Comparison of ENCODE assay signal across 8 cellular contexts in the genomic region with DNA sequence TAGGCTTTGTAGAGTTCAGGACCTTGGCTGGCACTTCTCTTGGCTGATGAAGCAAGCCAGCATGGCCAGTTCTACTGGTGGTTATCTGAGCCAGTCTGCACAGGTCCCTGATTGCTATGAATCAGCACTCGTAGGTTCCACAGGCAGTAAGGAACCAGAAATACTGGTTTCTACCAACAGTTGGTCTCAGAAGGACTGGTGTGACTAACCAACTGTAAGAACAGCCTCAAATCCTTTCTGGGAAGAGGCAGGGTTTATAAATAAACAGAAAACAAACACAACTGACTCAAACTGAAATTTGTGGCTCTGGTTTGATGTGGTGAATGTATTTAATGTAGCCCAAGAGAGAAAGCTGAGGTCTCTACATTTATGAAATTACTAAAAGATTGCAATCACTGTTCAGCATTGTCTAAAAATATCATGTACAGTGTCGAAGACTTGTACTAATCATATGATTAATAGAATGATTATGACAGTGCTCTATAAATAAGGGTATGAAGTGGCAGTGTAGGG.
DNase-seq lines count a peak whose midpoint lies in the region; ATAC-seq and TF ChIP-seq lines count a peak whose summit lies in the region.

No MANE protein-coding gene starts in this region.

- H3K27ac ChIP-seq in tibial artery: peak overlapping the region; percentile 69 to 76

- H3K4me3 ChIP-seq in GM12864 (ENCODE audit: low read depth, low read length): no peak overlapping the region
- no peak overlapping the region for H3K4me3 ChIP-seq in tibial artery

- H3K9me3 ChIP-seq in tibial artery: no peaks in the 10 kb centered on the region

- ATAC-seq in GM21423 (IDR thresholded peaks at IDR 0.05; ENCODE audit: unreplicated experiment): peak; percentile 91
- peak; percentile 93 for ATAC-seq in HG03565 (IDR thresholded peaks at IDR 0.05; ENCODE audit: unreplicated experiment)

- peaks cover 3 to 61% (median 42%) of the 10 kb centered on the region in 4 donors for H3K4me1 ChIP-seq in tibial artery

- intact Hi-C loops in tibial artery (cut with DNase I; ENCODE audit: low total_unique reads): no loop called here

- H3K36me3 ChIP-seq in tibial artery: no peaks in the 10 kb centered on the region

- TF ChIP-seq CTCF in GM12864 (IDR thresholded peaks at IDR 0.05; ENCODE audit: low read depth, low read length, missing control alignments) (no peak), tibial artery (IDR thresholded peaks at IDR 0.05) (peak in 1 of 2 experiments; percentile 22)

- no peaks in the 10 kb centered on the region for H3K27me3 ChIP-seq in tibial artery

- DNase-seq in GM12864 (ENCODE audit: low read depth) (peak; percentile 70), iPS-NIHi7 (ENCODE audit: extremely low spot score) (peak; percentile 63), tibial artery (no peak), NCI-H446 treated with DMSO at 0.1 percent for 48 hours (lab: John Stamatoyannopoulos, UW) (no peak), retina (no peak)
- DNase-seq in activated CD4-positive, alpha-beta T cell treated with anti-CD3 and anti-CD28 coated beads, Interleukin-2, amount 50 U/mL, for 48 hours: peak; percentile 45 to 52

Comparison
In these comparisons a context has a peak if more than half of its experiments do, and no peak if none do; other contexts are left out.
1. DNase-seq: peak in GM12864 (single experiment), activated CD4-positive, alpha-beta T cell treated with anti-CD3 and anti-CD28 coated beads, Interleukin-2, amount 50 U/mL, for 48 hours (2 of 2) and iPS-NIHi7 (single experiment); none in tibial artery (0 of 2), NCI-H446 treated with DMSO at 0.1 percent for 48 hours (single experiment) and retina (single experiment).